In the genomic region with DNA sequence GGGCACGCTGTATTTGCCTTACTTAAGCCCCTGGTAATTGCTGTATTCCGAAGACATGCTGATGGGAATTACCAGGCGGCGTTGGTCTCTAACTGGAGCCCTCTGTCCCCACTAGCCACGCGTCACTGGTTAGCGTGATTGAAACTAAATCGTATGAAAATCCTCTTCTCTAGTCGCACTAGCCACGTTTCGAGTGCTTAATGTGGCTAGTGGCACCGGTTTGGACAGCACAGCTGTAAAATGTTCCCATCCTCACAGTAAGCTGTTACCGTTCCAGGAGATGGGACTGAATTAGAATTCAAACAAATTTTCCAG, we compare ENCODE assay signal across 9 cellular contexts. TPM values are rescaled to one million over a fixed set of nuclear protein-coding genes. Genes with fewer than 3 reads are reported as not detected.
DNase-seq lines count a peak whose midpoint lies in the region; ATAC-seq and TF ChIP-seq lines count a peak whose summit lies in the region.
"Had no signal": no experiment of that assay in that cellular context is flagged by ENCODE, and none has a peak within 500 bp of the region (broad histone marks: within the 10 kb centered on the region; RNA-seq: fewer than 3 reads in every experiment).

No MANE protein-coding gene starts in this region.

- DNase-seq in COLO668 (lab: John Stamatoyannopoulos, UW; ENCODE audit: unreplicated experiment), result peak; percentile 76
- DNase-seq in activated naive CD8-positive, alpha-beta T cell treated with anti-CD3 and anti-CD28 coated beads for 36 hours, result no peak
- DNase-seq in kidney epithelial cell (ENCODE audit: low read depth), result no peak
- DNase-seq in transverse colon, result peak; percentile 64
- DNase-seq in NCI-H446 (lab: John Stamatoyannopoulos, UW), result no peak
- no peak for DNase-seq in activated effector memory CD4-positive, alpha-beta T cell treated with Interleukin-2 at 50 U/mL for 16 hours

- peak overlapping the region; percentile 100 for H3K27ac Mint-ChIP-seq in activated naive CD8-positive, alpha-beta T cell treated with anti-CD3 and anti-CD28 coated beads for 36 hours

- TF ChIP-seq EP300 in transverse colon (IDR thresholded peaks at IDR 0.05; ENCODE audit: low read depth), result no peak

- no peaks in the 10 kb centered on the region for H3K27me3 Mint-ChIP-seq in activated naive CD8-positive, alpha-beta T cell treated with anti-CD3 and anti-CD28 coated beads for 36 hours

- intact Hi-C loops in transverse colon (cut with DNase I; ENCODE audit: low total_unique reads), result no loop called here

- H3K9me3 Mint-ChIP-seq in activated naive CD8-positive, alpha-beta T cell treated with anti-CD3 and anti-CD28 coated beads for 36 hours, result no peaks in the 10 kb centered on the region

- peak; percentile 46 for ATAC-seq in GM19463 (IDR thresholded peaks at IDR 0.05; ENCODE audit: unreplicated experiment)
- peak; percentile 38 for ATAC-seq in HG03457 (IDR thresholded peaks at IDR 0.05; ENCODE audit: unreplicated experiment)

- peak overlapping the region; percentile 89 for H3K4me3 Mint-ChIP-seq in activated naive CD8-positive, alpha-beta T cell treated with anti-CD3 and anti-CD28 coated beads for 36 hours

- H3K4me1 ChIP-seq in transverse colon, result peaks cover 3 to 13% (median 8%) of the 10 kb centered on the region in 4 donors

- H3K27me3 ChIP-seq in kidney epithelial cell (ENCODE audit: control insufficient read depth, insufficient read depth, low read length) (no peaks in the 10 kb centered on the region), transverse colon (no peaks in the 10 kb centered on the region)

- no peaks in the 10 kb centered on the region for H3K9me3 ChIP-seq in transverse colon

- TF ChIP-seq POLR2A in transverse colon (IDR thresholded peaks at IDR 0.05), result no peak

- in situ Hi-C loops in transverse colon (cut with MboI; ENCODE audit: low pct_ligation_motif_present in 1 of 4, low pct_unique_long_range_greater_than_20kb in 1 of 4, low sequenced_read_pairs in 3 of 4), result loop anchor here in 2 of 4 donors (25.0 kb wide), 2 partner anchors 304 to 404 kb away; no protein-coding TSS in a partner anchor

- peak overlapping the region; percentile 58 for H3K4me3 ChIP-seq in kidney epithelial cell (ENCODE audit: low read depth, low read length)
- peak overlapping the region; percentile 63 to 86 (median 78) for H3K4me3 ChIP-seq in transverse colon

- peaks cover 22% of the 10 kb centered on the region for H3K36me3 Mint-ChIP-seq in activated naive CD8-positive, alpha-beta T cell treated with anti-CD3 and anti-CD28 coated beads for 36 hours

- no peak for TF ChIP-seq CTCF in kidney epithelial cell (IDR thresholded peaks at IDR 0.05; ENCODE audit: insufficient read depth, low read length, poor library complexity, severe bottlenecking)
- no peak for TF ChIP-seq CTCF in transverse colon (IDR thresholded peaks at IDR 0.05)

- 0 to 1% methylated on average over 2 to 13 of the region's 13 CpGs for WGBS in transverse colon (ENCODE audit: low coverage in 1 of 2), 2 donors

- H3K27ac ChIP-seq in transverse colon, result peak overlapping the region; percentile 88 to 95 (median 92)

- peaks cover 2% of the 10 kb centered on the region for H3K36me3 ChIP-seq in kidney epithelial cell (ENCODE audit: control insufficient read depth, insufficient read depth, low read length)
- no peaks in the 10 kb centered on the region for H3K36me3 ChIP-seq in transverse colon

- H3K4me1 Mint-ChIP-seq in activated naive CD8-positive, alpha-beta T cell treated with anti-CD3 and anti-CD28 coated beads for 36 hours, result peaks cover 10% of the 10 kb centered on the region

RNA-seq across cellular contexts. Expression of a gene that starts 0.7 kb away (rescaled TPM):
- total RNA-seq in activated naive CD8-positive, alpha-beta T cell treated with anti-CD3 and anti-CD28 coated beads for 36 hours, result 10 to 100 TPM; 27.9 to 29.9 TPM
- 6.3 and 7.5 TPM in 2 replicates for total RNA-seq in kidney epithelial cell
- 1 to 10 TPM in 3 of 4 donors, not detected in 1; 1.6 to 4.8 (median 2.4) TPM for total RNA-seq in transverse colon

RNA-seq across cellular contexts. Expression of a gene that starts 0.8 kb away (rescaled TPM):
- under 1 TPM; 0.20 to 0.21 TPM for total RNA-seq in activated naive CD8-positive, alpha-beta T cell treated with anti-CD3 and anti-CD28 coated beads for 36 hours
- total RNA-seq in kidney epithelial cell (0.14 TPM in 1 of 2 replicates, not detected in the other), transverse colon (not detected)
- total RNA-seq: SK-MEL-5 had no signal

Comparison
In these comparisons a context has a peak if more than half of its experiments do, and no peak if none do; other contexts are left out.
1. DNase-seq: peak in COLO668 (single experiment) and transverse colon (single experiment); none in activated naive CD8-positive, alpha-beta T cell treated with anti-CD3 and anti-CD28 coated beads for 36 hours (single experiment), kidney epithelial cell (single experiment), NCI-H446 (0 of 2) and activated effector memory CD4-positive, alpha-beta T cell treated with Interleukin-2 at 50 U/mL for 16 hours (single experiment).